8 cellular contexts compared by ENCODE assay signal in genomic region chr6:6699741-6700367, GRCh38.
DNase-seq lines count a peak whose midpoint lies in the region; ATAC-seq and TF ChIP-seq lines count a peak whose summit lies in the region.

No MANE protein-coding gene starts in this region.

- H3K79me2 ChIP-seq in hepatocyte, result no peaks in the 10 kb centered on the region

- no peak overlapping the region for H2AFZ ChIP-seq in hepatocyte

- peaks cover 16% of the 10 kb centered on the region for H3K4me1 ChIP-seq in hepatocyte (ENCODE audit: insufficient read depth)

- no peaks in the 10 kb centered on the region for H4K20me1 ChIP-seq in hepatocyte (ENCODE audit: insufficient read depth, poor library complexity, severe bottlenecking)

- H3K9me2 ChIP-seq in hepatocyte (replicated peaks; ENCODE audit: insufficient read depth), result no peaks in the 10 kb centered on the region

- 31% methylated on average over 11 of the region's 11 CpGs for WGBS in hepatocyte (ENCODE audit: low lambda C conversion rate, missing lambda C conversion rate)

- H3K4me3 ChIP-seq in hepatocyte (no peak overlapping the region), skin epidermis (no peak overlapping the region)

- peak overlapping the region; percentile 58 for H3K27ac ChIP-seq in hepatocyte
- H3K27ac ChIP-seq in skin epidermis, result peak overlapping the region in 20 of 21 experiments; percentile 30 to 94 (median 72)

- H3K9me3 ChIP-seq in hepatocyte (ENCODE audit: low read depth), result no peaks in the 10 kb centered on the region

- peak overlapping the region; percentile 55 for H3K4me2 ChIP-seq in hepatocyte

- no peaks in the 10 kb centered on the region for H3K27me3 ChIP-seq in hepatocyte

- DNase-seq in Caki2 (ENCODE audit: low read depth) (peak; percentile 82), NCI-H1436 (lab: John Stamatoyannopoulos, UW) (peak; percentile 77), amniotic epithelial cell (ENCODE audit: low read depth) (peak; percentile 92), hepatocyte (ENCODE audit: low spot score) (peak; percentile 93)

- ATAC-seq in HG02571 (IDR thresholded peaks at IDR 0.05; ENCODE audit: unreplicated experiment) (no peak), GM19035 (IDR thresholded peaks at IDR 0.05; ENCODE audit: unreplicated experiment) (no peak), HG03025 (IDR thresholded peaks at IDR 0.05; ENCODE audit: low FRiP score, unreplicated experiment) (no peak)

- in situ Hi-C loops in Caki2 (cut with HindIII; ENCODE audit: low pct_unique_long_range_greater_than_20kb, low sequenced_read_pairs), result no loop called here

- TF ChIP-seq CTCF in hepatocyte (IDR thresholded peaks at IDR 0.05; ENCODE audit: poor library complexity), result no peak

- H3K36me3 ChIP-seq in hepatocyte (replicated peaks; ENCODE audit: insufficient read depth, low read depth), result no peaks in the 10 kb centered on the region
